Comparison of ENCODE assay signal across 7 cellular contexts in the genomic region with DNA sequence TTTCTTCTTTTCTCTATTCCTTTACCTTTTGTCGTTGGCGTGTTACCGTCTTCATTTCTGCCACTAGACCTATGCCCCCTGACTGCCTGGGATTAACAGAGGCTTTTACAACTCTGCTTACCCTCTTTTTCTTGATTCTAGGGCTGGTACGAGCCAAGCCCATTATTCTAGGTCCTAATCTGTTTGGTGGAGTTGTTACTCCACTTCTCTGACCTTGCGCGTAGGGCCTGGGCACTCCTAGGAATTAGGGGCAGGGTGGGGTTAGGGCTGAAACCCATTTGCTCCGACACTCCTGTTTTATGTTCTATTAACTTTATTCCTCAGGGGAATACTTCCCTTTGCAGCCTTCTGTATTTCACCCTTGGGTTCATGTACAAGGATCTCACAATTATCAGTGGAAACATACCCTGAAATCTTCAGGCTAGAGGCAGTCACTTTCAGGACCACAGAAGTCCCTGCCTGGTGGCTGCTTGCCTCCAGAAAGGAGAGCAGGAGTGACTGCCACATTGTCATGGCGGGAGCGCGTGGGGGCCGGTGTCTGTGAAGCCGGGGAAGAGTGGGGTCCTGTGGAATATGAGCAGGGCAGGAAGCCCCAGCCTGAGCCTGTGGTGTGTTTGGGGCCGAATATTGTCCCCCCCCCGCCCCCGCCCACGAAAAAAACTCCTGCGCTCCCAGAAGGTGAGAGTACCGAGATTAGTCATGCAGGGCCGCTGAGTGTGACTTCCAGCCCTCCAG. TPM values are rescaled to one million over a fixed set of nuclear protein-coding genes. Genes with fewer than 3 reads are reported as not detected.
DNase-seq lines count a peak whose midpoint lies in the region; ATAC-seq and TF ChIP-seq lines count a peak whose summit lies in the region.

No MANE protein-coding gene starts in this region.

- ATAC-seq in GM21619 (IDR thresholded peaks at IDR 0.05; ENCODE audit: unreplicated experiment) (peak; percentile 2), gastrocnemius medialis (peak in 1 of 2 donors; percentile 5), HG03439 (IDR thresholded peaks at IDR 0.05; ENCODE audit: unreplicated experiment) (no peak)

- H3K9ac ChIP-seq in SK-N-MC (ENCODE audit: insufficient read length), result no peak overlapping the region

- intact Hi-C loops in cardiac septum (cut with DNase I) (no loop called here), gastrocnemius medialis (cut with DNase I; ENCODE audit: low total_unique reads) (no loop called here)

- H3K4me3 ChIP-seq in SK-N-MC (peak overlapping the region; percentile 61), gastrocnemius medialis (peak overlapping the region; percentile 59 to 69 (median 64))

- TF ChIP-seq POLR2A in gastrocnemius medialis (IDR thresholded peaks at IDR 0.05), result no peak

- DNase-seq in SK-N-MC (ENCODE audit: low read depth, low spot score), result no peak
- DNase-seq in cardiac septum (ENCODE audit: low spot score), result peak; percentile 74
- no peak for DNase-seq in gastrocnemius medialis
- DNase-seq in occipital lobe (lab: John Stamatoyannopoulos, UW), result no peak
- DNase-seq in SKM-1 treated with dmso at 0.1 percent for 144 hours (lab: John Stamatoyannopoulos, UW; ENCODE audit: unreplicated experiment), result no peak

- no peak overlapping the region for H3K27ac ChIP-seq in SK-N-MC
- H3K27ac ChIP-seq in gastrocnemius medialis, result peak overlapping the region; percentile 28 to 55 (median 44)

- in situ Hi-C loops in gastrocnemius medialis (cut with MboI; ENCODE audit: low sequenced_read_pairs in 4 of 4), result no loop called here

- peaks cover 0 to 8% of the 10 kb centered on the region in 2 donors for H3K4me1 ChIP-seq in gastrocnemius medialis

- H3K9me3 ChIP-seq in SK-N-MC (ENCODE audit: low read depth, low read length), result no peaks in the 10 kb centered on the region
- no peaks in the 10 kb centered on the region for H3K9me3 ChIP-seq in gastrocnemius medialis

- TF ChIP-seq CTCF in gastrocnemius medialis (IDR thresholded peaks at IDR 0.05 in 4 of 5, conservative IDR thresholded peaks at IDR 0.05 in 1 of 5), result no peak

- H3K27me3 ChIP-seq in gastrocnemius medialis, result peaks cover 0 to 5% (median 4%) of the 10 kb centered on the region in 3 donors

- H3K36me3 ChIP-seq in SK-N-MC (ENCODE audit: insufficient read depth, low read length) (no peaks in the 10 kb centered on the region), gastrocnemius medialis (no peaks in the 10 kb centered on the region)

RNA-seq across cellular contexts. Expression of a gene that starts 0.7 kb away (rescaled TPM):
- total RNA-seq in cardiac septum (1.2 TPM), gastrocnemius medialis (1 to 10 TPM in 3 of 4 donors, under 1 TPM in 1; 0.75 to 2.1 (median 1.5) TPM), occipital lobe (3.4 TPM)

RNA-seq across cellular contexts. Expression of a gene that starts 49.1 kb away (rescaled TPM):
- total RNA-seq in cardiac septum, result 8.7 TPM
- total RNA-seq in gastrocnemius medialis, result 10 to 100 TPM in 1 of 4 donors, 1 to 10 TPM in 3; 6.3 to 11.2 (median 9.4) TPM
- 23.9 TPM for total RNA-seq in occipital lobe
